5 cellular contexts compared by ENCODE assay signal in the genomic region with DNA sequence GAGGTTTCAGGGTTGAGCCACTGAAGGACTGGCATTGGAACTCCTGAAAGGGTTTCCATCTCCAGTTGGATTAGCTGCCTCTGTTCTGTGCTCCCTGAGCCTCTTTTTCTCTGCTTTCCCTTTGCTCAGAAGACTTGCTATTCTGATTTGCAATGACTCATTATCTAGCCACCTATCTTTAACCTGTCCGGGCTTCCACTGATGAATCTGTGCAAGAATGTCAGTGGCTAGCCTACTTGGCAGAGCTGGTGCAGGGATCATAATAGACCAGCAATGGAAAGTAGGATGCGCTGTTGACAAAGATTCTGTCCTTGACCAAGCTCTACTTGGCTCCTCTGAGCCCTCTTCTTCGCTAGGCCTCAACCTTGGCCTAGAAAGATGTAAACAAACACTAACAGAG.
DNase-seq lines count a peak whose midpoint lies in the region; ATAC-seq, FAIRE-seq and TF ChIP-seq lines count a peak whose summit lies in the region.
"Not testable (repeated sequence)": the region's sequence is repeated elsewhere in the genome, so short reads cannot be mapped to it uniquely, and the experiment has no call there.

No MANE protein-coding gene starts in this region.

- not testable (repeated sequence) for H3K27me3 ChIP-seq in foreskin keratinocyte; keratinocyte (ENCODE audit: control insufficient read depth, extremely low read depth, insufficient read depth, low read length); psoas muscle (ENCODE audit: insufficient read depth in 3 of 3, low read length in 2 of 3); skeletal muscle tissue (ENCODE audit: control insufficient read depth in 3 of 3, insufficient read depth in 3 of 3, low read length in 3 of 3)

- not testable (repeated sequence) for H4K20me1 ChIP-seq in keratinocyte (ENCODE audit: control insufficient read depth, extremely low read depth, insufficient read depth, low read length)

- TF ChIP-seq CTCF in foreskin keratinocyte (conservative IDR thresholded peaks at IDR 0.05); keratinocyte (optimal IDR thresholded peaks at IDR 0.05 in 1 of 3, IDR thresholded peaks at IDR 0.05 in 1 of 3, conservative IDR thresholded peaks at IDR 0.05 in 1 of 3; ENCODE audit: extremely low read depth in 1 of 3, insufficient read depth in 2 of 3, low read length in 3 of 3); psoas muscle (IDR thresholded peaks at IDR 0.05): not testable (repeated sequence)

- dilution Hi-C loops in keratinocyte (cut with MboI; ENCODE audit: extremely low pct_ligation_motif_present, low sequenced_read_pairs) = not testable (repeated sequence)

- peak; percentile 90 for FAIRE-seq in keratinocyte (lab: Jason Lieb, UNC)

- not testable (repeated sequence) for H2AFZ ChIP-seq in keratinocyte (ENCODE audit: control insufficient read depth, low read length)

- ATAC-seq in SK-N-SH treated with all-trans-retinoic acid at 6 μM for 48 hours (peak; percentile 34; the same call in 1 of the 3 replicates), foreskin keratinocyte (peak; percentile 55), psoas muscle (peak; percentile 49 to 88 (median 72))

- not testable (repeated sequence) for H3K9me1 ChIP-seq in keratinocyte (ENCODE audit: control insufficient read depth, extremely low read depth, insufficient read depth, low read length)

- H3K79me2 ChIP-seq in keratinocyte (ENCODE audit: control insufficient read depth, insufficient read depth, low read length) = not testable (repeated sequence)

- H3K4me3 ChIP-seq in keratinocyte (ENCODE audit: control insufficient read depth in 2 of 3, extremely low read depth in 1 of 3, insufficient read depth in 2 of 3, low read depth in 1 of 3, low read length in 3 of 3); psoas muscle; skeletal muscle tissue (ENCODE audit: low read length in 3 of 3): not testable (repeated sequence)

- H3K4me1 ChIP-seq in foreskin keratinocyte; keratinocyte (ENCODE audit: control insufficient read depth, extremely low read depth, insufficient read depth, low read length); psoas muscle; skeletal muscle tissue (ENCODE audit: control insufficient read depth in 3 of 3, insufficient read depth in 3 of 3, low read length in 3 of 3): not testable (repeated sequence)

- intact Hi-C loops in psoas muscle (cut with DNase I) = not testable (repeated sequence)

- H3K9ac ChIP-seq in keratinocyte (ENCODE audit: control insufficient read depth, extremely low read depth, insufficient read depth, low read length); skeletal muscle tissue (ENCODE audit: low read depth in 1 of 3, low read length in 3 of 3): not testable (repeated sequence)

- DNase-seq in foreskin keratinocyte = peak in 1 of 2 donors; percentile 11
- DNase-seq in keratinocyte (ENCODE audit: low read depth, low spot score); psoas muscle: not testable (repeated sequence)

- H3K27ac ChIP-seq in foreskin keratinocyte; keratinocyte (ENCODE audit: control insufficient read depth, insufficient read depth, low read length); psoas muscle: not testable (repeated sequence)
- H3K27ac ChIP-seq in skeletal muscle tissue (ENCODE audit: low read depth, low read length) = peak overlapping the region; percentile 6

- not testable (repeated sequence) for H3K9me3 ChIP-seq in keratinocyte (ENCODE audit: control insufficient read depth, low read depth, low read length); psoas muscle; skeletal muscle tissue (ENCODE audit: control insufficient read depth in 3 of 3, low read length in 3 of 3)

- H3K36me3 ChIP-seq in keratinocyte (ENCODE audit: control insufficient read depth in 2 of 2, extremely low read depth in 1 of 2, insufficient read depth in 2 of 2, low read length in 2 of 2); psoas muscle (ENCODE audit: insufficient read depth in 1 of 2, low read depth in 1 of 2); skeletal muscle tissue (ENCODE audit: control insufficient read depth in 3 of 3, insufficient read depth in 3 of 3, low read length in 3 of 3): not testable (repeated sequence)

- not testable (repeated sequence) for H3K4me2 ChIP-seq in keratinocyte (ENCODE audit: control insufficient read depth, extremely low read depth, insufficient read depth, low read depth, low read length)

- WGBS in psoas muscle, 3 donors = 50 to 74% (median 51%) methylated on average over 1 to 2 of the region's 3 CpGs
